Comparison of ENCODE assay signal across 13 cellular contexts in the genomic region with DNA sequence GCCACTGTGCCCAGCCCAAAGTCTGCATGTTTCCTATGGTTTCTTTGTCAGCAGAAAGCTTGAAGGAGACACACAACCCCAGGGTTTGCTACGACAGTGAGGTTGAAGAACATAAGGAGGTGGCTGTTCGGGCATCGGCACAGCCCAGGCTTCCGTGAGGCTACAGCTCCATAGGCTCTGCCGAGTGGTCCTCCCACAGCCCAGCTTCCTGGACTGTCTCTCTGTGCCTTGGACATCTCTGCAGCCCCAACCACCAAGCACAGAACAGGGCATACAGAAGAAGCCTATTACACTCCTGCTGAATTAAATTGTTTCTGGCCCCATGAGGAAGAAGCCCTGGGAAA. TPM values are rescaled to one million over a fixed set of nuclear protein-coding genes. Genes with fewer than 3 reads are reported as not detected.
A peak's percentile ranks its signal among the peaks of the same experiment; 100 is the strongest.
DNase-seq lines count a peak whose midpoint lies in the region; ATAC-seq and TF ChIP-seq lines count a peak whose summit lies in the region.
"Had no signal": no experiment of that assay in that cellular context is flagged by ENCODE, and none has a peak within 500 bp of the region (broad histone marks: within the 10 kb centered on the region; RNA-seq: fewer than 3 reads in every experiment).

No MANE protein-coding gene starts in this region.

- H3K79me2 ChIP-seq in parathyroid adenoma, result no peaks in the 10 kb centered on the region

- no peaks in the 10 kb centered on the region for H3K36me3 ChIP-seq in parathyroid adenoma (ENCODE audit: control insufficient read depth, insufficient read depth, low read length)
- H3K36me3 ChIP-seq: cardiac muscle cell had no signal

- CTCF ChIA-PET in activated naive CD4-positive, alpha-beta T cell treated with anti-CD3 and anti-CD28 coated beads for 36 hours (lab: Charles Lee), result interaction anchor here (0.6 to 2.6 kb wide), 13 partner anchors 9 to 221 kb away, joined by 3 to 33 read pairs (median 3); a partner anchor contains a TSS
- CTCF ChIA-PET in activated CD8-positive, alpha-beta T cell treated with anti-CD3 and anti-CD28 coated beads for 36 hours (lab: Charles Lee), result interaction anchor here (0.6 to 4.7 kb wide), 17 partner anchors 14 to 127 kb away, joined by 3 to 48 read pairs (median 5); a partner anchor contains a TSS

- no peak overlapping the region for H3K4me3 Mint-ChIP-seq in activated naive CD4-positive, alpha-beta T cell treated with anti-CD3 and anti-CD28 coated beads for 36 hours
- no peak overlapping the region for H3K4me3 Mint-ChIP-seq in activated CD8-positive, alpha-beta T cell treated with anti-CD3 and anti-CD28 coated beads for 36 hours

- H3K4me1 ChIP-seq in parathyroid adenoma, result peaks cover 7% of the 10 kb centered on the region

- H3K27me3 ChIP-seq in parathyroid adenoma (ENCODE audit: control insufficient read depth, insufficient read depth, low read length), result peaks cover 4% of the 10 kb centered on the region

- ATAC-seq in HG03159 (IDR thresholded peaks at IDR 0.05; ENCODE audit: unreplicated experiment), result peak; percentile 7
- peak; percentile 12 for ATAC-seq in activated CD8-positive, alpha-beta T cell treated with anti-CD3 and anti-CD28 coated beads for 36 hours
- ATAC-seq in GM18520 (IDR thresholded peaks at IDR 0.05; ENCODE audit: unreplicated experiment), result no peak
- ATAC-seq in HG03460 (IDR thresholded peaks at IDR 0.05; ENCODE audit: unreplicated experiment), result no peak
- ATAC-seq in GM19324 (IDR thresholded peaks at IDR 0.05; ENCODE audit: low FRiP score, unreplicated experiment), result no peak

- H3K27ac Mint-ChIP-seq in activated naive CD4-positive, alpha-beta T cell treated with anti-CD3 and anti-CD28 coated beads for 36 hours, result peak overlapping the region; percentile 36
- no peak overlapping the region for H3K27ac Mint-ChIP-seq in activated CD8-positive, alpha-beta T cell treated with anti-CD3 and anti-CD28 coated beads for 36 hours
- H3K27ac Mint-ChIP-seq: activated T-helper 2 cell treated with anti-CD3 and anti-CD28 coated beads, Interferon-gamma antibody, Interleukin-2, Interleukin-4, amounts not matched to agents 10 μg/mL and 5 μg/mL and 100 μg/mL, durations not matched to agents 14 hours and 24 hours and 36 hours had no signal

- no peak overlapping the region for H3K27ac ChIP-seq in parathyroid adenoma
- H3K27ac ChIP-seq: cardiac muscle cell had no signal

- intact Hi-C loops in activated naive CD4-positive, alpha-beta T cell treated with anti-CD3 and anti-CD28 coated beads for 36 hours (cut with micrococcal nuclease), result loop anchor here (1.0 to 10.0 kb wide), 5 partner anchors 64 to 379 kb away; a partner anchor contains a TSS
- intact Hi-C loops in activated CD8-positive, alpha-beta T cell treated with anti-CD3 and anti-CD28 coated beads for 36 hours (cut with micrococcal nuclease), result loop anchor here (2.0 kb wide), 1 partner anchor 63 kb away; no protein-coding TSS in a partner anchor

- H3K4me2 ChIP-seq in parathyroid adenoma (ENCODE audit: low read length), result no peak overlapping the region

- TF ChIP-seq CTCF in activated CD8-positive, alpha-beta T cell treated with anti-CD3 and anti-CD28 coated beads for 36 hours (IDR thresholded peaks at IDR 0.05), result no peak
- TF ChIP-seq CTCF in parathyroid adenoma (IDR thresholded peaks at IDR 0.05), result no peak

- DNase-seq in activated naive CD4-positive, alpha-beta T cell treated with anti-CD3 and anti-CD28 coated beads for 36 hours, result no peak
- DNase-seq in activated naive CD4-positive, alpha-beta T cell treated with anti-CD3 and anti-CD28 coated beads, Interleukin-2, amount 50 U/mL, for 16 hours, result no peak
- no peak for DNase-seq in activated CD8-positive, alpha-beta T cell treated with anti-CD3 and anti-CD28 coated beads for 36 hours
- DNase-seq: SIG-M5 had no signal

- H3K4me3 ChIP-seq in parathyroid adenoma (ENCODE audit: low read depth, low read length), result no peak overlapping the region
- H3K4me3 ChIP-seq: cardiac muscle cell had no signal

- no peaks in the 10 kb centered on the region for H3K36me3 Mint-ChIP-seq in activated naive CD4-positive, alpha-beta T cell treated with anti-CD3 and anti-CD28 coated beads for 36 hours (ENCODE audit: low read depth)
- no peaks in the 10 kb centered on the region for H3K36me3 Mint-ChIP-seq in activated CD8-positive, alpha-beta T cell treated with anti-CD3 and anti-CD28 coated beads for 36 hours (ENCODE audit: low read depth)

- no peaks in the 10 kb centered on the region for H3K9me3 ChIP-seq in parathyroid adenoma (ENCODE audit: control insufficient read depth, low read length)

- H3K9ac ChIP-seq in parathyroid adenoma, result no peak overlapping the region

- peaks cover 33% of the 10 kb centered on the region for H3K27me3 Mint-ChIP-seq in activated naive CD4-positive, alpha-beta T cell treated with anti-CD3 and anti-CD28 coated beads for 36 hours (ENCODE audit: low read depth)
- peaks cover 33% of the 10 kb centered on the region for H3K27me3 Mint-ChIP-seq in activated CD8-positive, alpha-beta T cell treated with anti-CD3 and anti-CD28 coated beads for 36 hours

- POLR2A ChIA-PET in activated CD8-positive, alpha-beta T cell treated with anti-CD3 and anti-CD28 coated beads for 36 hours (lab: Charles Lee), result interaction anchor here (0.6 to 1.0 kb wide), 4 partner anchors 44 to 64 kb away, joined by 3 to 4 read pairs (median 3); no protein-coding TSS in a partner anchor

- peaks cover 2% of the 10 kb centered on the region for H3K4me1 Mint-ChIP-seq in activated naive CD4-positive, alpha-beta T cell treated with anti-CD3 and anti-CD28 coated beads for 36 hours (ENCODE audit: low read depth)
- H3K4me1 Mint-ChIP-seq in activated CD8-positive, alpha-beta T cell treated with anti-CD3 and anti-CD28 coated beads for 36 hours (ENCODE audit: low read depth), result peaks cover 10% of the 10 kb centered on the region

- peak overlapping the region; percentile 71 for H2AFZ ChIP-seq in parathyroid adenoma

- no peaks in the 10 kb centered on the region for H3K9me3 Mint-ChIP-seq in activated naive CD4-positive, alpha-beta T cell treated with anti-CD3 and anti-CD28 coated beads for 36 hours
- H3K9me3 Mint-ChIP-seq in activated CD8-positive, alpha-beta T cell treated with anti-CD3 and anti-CD28 coated beads for 36 hours, result no peaks in the 10 kb centered on the region
- H3K9me3 Mint-ChIP-seq: activated T-helper 2 cell treated with anti-CD3 and anti-CD28 coated beads, Interferon-gamma antibody, Interleukin-2, Interleukin-4, amounts not matched to agents 10 μg/mL and 5 μg/mL and 100 μg/mL, durations not matched to agents 14 hours and 24 hours and 36 hours had no signal

RNA-seq across cellular contexts. Expression of a gene that starts 3.2 kb away (rescaled TPM):
- total RNA-seq in activated naive CD4-positive, alpha-beta T cell treated with anti-CD3 and anti-CD28 coated beads for 36 hours, result not detected
- total RNA-seq in activated CD8-positive, alpha-beta T cell treated with anti-CD3 and anti-CD28 coated beads for 36 hours, result under 1 TPM; 0.07 to 0.09 TPM
- total RNA-seq: urinary bladder had no signal

RNA-seq across cellular contexts. Expression of a gene that starts 25.5 kb away (rescaled TPM):
- total RNA-seq in activated naive CD4-positive, alpha-beta T cell treated with anti-CD3 and anti-CD28 coated beads for 36 hours, result not detected
- not detected for total RNA-seq in activated CD8-positive, alpha-beta T cell treated with anti-CD3 and anti-CD28 coated beads for 36 hours
- total RNA-seq: activated T-helper 2 cell treated with anti-CD3 and anti-CD28 coated beads, Interferon-gamma antibody, Interleukin-2, Interleukin-4, amounts not matched to agents 10 μg/mL and 5 μg/mL and 100 μg/mL, durations not matched to agents 14 hours and 24 hours and 36 hours; cardiac muscle cell; renal cortical epithelial cell; urinary bladder had no signal

RNA-seq across cellular contexts. Expression of a gene that starts 48.9 kb away (rescaled TPM):
- total RNA-seq in activated naive CD4-positive, alpha-beta T cell treated with anti-CD3 and anti-CD28 coated beads for 36 hours, result under 1 TPM; 0.27 to 0.33 TPM
- total RNA-seq in activated CD8-positive, alpha-beta T cell treated with anti-CD3 and anti-CD28 coated beads for 36 hours, result 1 to 10 TPM; 1.5 to 1.8 TPM

RNA-seq across cellular contexts. Expression of a gene that starts 49.0 kb away (rescaled TPM):
- 1,000 to 10,000 TPM; 1,206 to 1,253 TPM for total RNA-seq in activated naive CD4-positive, alpha-beta T cell treated with anti-CD3 and anti-CD28 coated beads for 36 hours
- total RNA-seq in activated CD8-positive, alpha-beta T cell treated with anti-CD3 and anti-CD28 coated beads for 36 hours, result 100 to 1,000 TPM; 924 to 930 TPM

Comparison
In these comparisons a context has a peak if more than half of its experiments do, and no peak if none do; other contexts are left out.
1. ATAC-seq: peak in HG03159 (single experiment) and activated CD8-positive, alpha-beta T cell treated with anti-CD3 and anti-CD28 coated beads for 36 hours (single experiment); none in GM18520 (single experiment), HG03460 (single experiment) and GM19324 (single experiment).